8 cellular contexts compared by ENCODE assay signal in the genomic region with DNA sequence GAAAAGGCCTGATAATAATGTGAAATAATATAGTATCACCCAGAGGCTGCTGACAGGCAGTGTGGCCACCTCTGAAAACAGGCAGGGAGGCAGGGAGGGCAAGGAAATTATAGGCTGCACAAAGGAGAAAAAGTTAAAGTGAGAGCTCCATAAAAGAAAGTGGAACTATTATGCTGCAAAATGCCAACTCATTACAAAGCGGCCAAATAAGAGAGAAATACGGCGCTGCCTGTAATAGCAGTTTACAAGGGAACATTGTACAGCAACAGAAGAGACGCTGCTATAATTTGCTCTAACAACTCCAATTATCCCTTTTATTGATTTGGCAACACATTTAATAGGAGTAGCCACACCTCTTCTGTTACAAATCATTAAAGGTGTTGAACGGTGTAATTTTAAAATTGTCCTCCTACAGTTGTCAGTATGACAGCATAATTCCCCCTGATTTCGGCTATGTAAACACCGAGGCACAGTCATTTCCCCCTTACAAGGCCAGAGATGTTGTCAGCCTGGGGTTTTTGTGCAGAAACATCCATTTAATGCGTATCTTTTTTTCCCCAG.
DNase-seq lines count a peak whose midpoint lies in the region; ATAC-seq, FAIRE-seq and TF ChIP-seq lines count a peak whose summit lies in the region.

No MANE protein-coding gene starts in this region.

- TF ChIP-seq CTCF in H1 (IDR thresholded peaks at IDR 0.05; ENCODE audit: control extremely low read depth in 1 of 3, insufficient read depth in 1 of 3, low read depth in 1 of 3, low read length in 3 of 3) (no peak), gastrocnemius medialis (IDR thresholded peaks at IDR 0.05 in 4 of 5, conservative IDR thresholded peaks at IDR 0.05 in 1 of 5) (no peak)

- H2AFZ ChIP-seq in H1 (ENCODE audit: low read length) = peak overlapping the region; percentile 61; the same call in 1 of the 2 replicates

- no peaks in the 10 kb centered on the region for H4K20me1 ChIP-seq in H1 (replicated peaks in 1 of 2; ENCODE audit: control insufficient read depth in 1 of 2, insufficient read depth in 2 of 2, low read length in 2 of 2)

- no peak overlapping the region for H4K91ac ChIP-seq in H1 (replicated peaks; ENCODE audit: insufficient read length, low read length)

- H2BK5ac ChIP-seq in H1 (ENCODE audit: low read depth, low read length) = 0 out of 2 replicates have a peak overlapping the region, but pooled peaks have one; percentile 29

- H2BK120ac ChIP-seq in H1 (replicated peaks; ENCODE audit: low read depth, low read length) = no peak overlapping the region

- no peak for DNase-seq in T-helper 1 cell
- peak; percentile 93 for DNase-seq in NCI-H2227 (lab: John Stamatoyannopoulos, UW; ENCODE audit: unreplicated experiment)
- DNase-seq in H1 (ENCODE audit: low read depth in 1 of 2, low spot score in 2 of 2) = no peak
- DNase-seq in gastrocnemius medialis = no peak
- no peak for DNase-seq in midbrain (lab: John Stamatoyannopoulos, UW)
- no peak for DNase-seq in D341Med (ENCODE audit: low spot score)

- POLR2A ChIA-PET in H1 (lab: Charles Lee; ENCODE audit: partially characterized antibody) = interaction anchor here (0.7 kb wide), 1 partner anchor 207 kb away, joined by 3 read pairs; no protein-coding TSS in a partner anchor

- peak overlapping the region; percentile 62 to 73 for H3K4me2 ChIP-seq in H1 (ENCODE audit: insufficient read depth in 1 of 2, low read depth in 2 of 2, low read length in 2 of 2)

- in situ Hi-C loops in gastrocnemius medialis (cut with MboI; ENCODE audit: low sequenced_read_pairs in 4 of 4) = no loop called here

- H3K27me3 Mint-ChIP-seq in T-helper 1 cell treated with Interleukin-12 subunit alpha and Interleukin-12 subunit beta and Interleukin-4 antibody, amounts not matched to agents 30 μg/mL and 1 μg/mL, for 36 hours (ENCODE audit: low read depth) = peaks cover 9% of the 10 kb centered on the region

- H3K36me3 ChIP-seq in H1 (ENCODE audit: control insufficient read depth in 2 of 4, insufficient read depth in 4 of 4, low read length in 3 of 4) (no peaks in the 10 kb centered on the region), gastrocnemius medialis (no peaks in the 10 kb centered on the region)

- FAIRE-seq in H1 (lab: Jason Lieb, UNC) = no peak

- no peak overlapping the region for H2BK15ac ChIP-seq in H1 (ENCODE audit: low read length)

- H3K27me3 ChIP-seq in H1 (replicated peaks in 1 of 4; ENCODE audit: control insufficient read depth in 3 of 4, extremely low read depth in 1 of 4, insufficient read depth in 3 of 4, low read length in 3 of 4) (no peaks in the 10 kb centered on the region; a peak in 1 of 7 replicates), gastrocnemius medialis (peaks cover 12 to 14% (median 13%) of the 10 kb centered on the region in 3 donors)

- H3K4me1 ChIP-seq in H1 (replicated peaks in 1 of 4; ENCODE audit: control insufficient read depth in 3 of 4, insufficient read depth in 4 of 4, low read length in 3 of 4) = peaks cover 9 to 11% (median 10%) of the 10 kb centered on the region in 4 experiments; a peak in 6 of 7 replicates
- H3K4me1 ChIP-seq in gastrocnemius medialis = no peaks in the 10 kb centered on the region

- H3K23me2 ChIP-seq in H1 (ENCODE audit: low read depth, low read length) = peaks cover 3% of the 10 kb centered on the region; the same call in 1 of the 2 replicates

- no peaks in the 10 kb centered on the region for H3K79me2 ChIP-seq in H1 (ENCODE audit: control insufficient read depth in 1 of 2, insufficient read depth in 2 of 2, low read length in 2 of 2)

- no peak for TF ChIP-seq EP300 in H1 (IDR thresholded peaks at IDR 0.05; ENCODE audit: borderline replicate concordance in 1 of 2, low read depth in 2 of 2, low read length in 2 of 2)

- H2BK20ac ChIP-seq in H1 (ENCODE audit: low read length) = no peak overlapping the region

- TF ChIP-seq POLR2A in H1 (IDR thresholded peaks at IDR 0.05; ENCODE audit: control extremely low read depth in 1 of 2, low read depth in 2 of 2, low read length in 2 of 2) (no peak), gastrocnemius medialis (IDR thresholded peaks at IDR 0.05) (no peak)

- peak overlapping the region; percentile 98 for H3K27ac Mint-ChIP-seq in T-helper 1 cell treated with Interleukin-12 subunit alpha and Interleukin-12 subunit beta and Interleukin-4 antibody, amounts not matched to agents 30 μg/mL and 1 μg/mL, for 36 hours

- H3K9me3 ChIP-seq in H1 (ENCODE audit: insufficient read depth in 2 of 2, low read depth in 1 of 2, low read length in 1 of 2) = no peaks in the 10 kb centered on the region
- no peaks in the 10 kb centered on the region for H3K9me3 ChIP-seq in gastrocnemius medialis

- H4K5ac ChIP-seq in H1 (ENCODE audit: insufficient read length, low read depth, low read length) = peak overlapping the region; percentile 25

- H3K4me3 Mint-ChIP-seq in T-helper 1 cell treated with Interleukin-12 subunit alpha and Interleukin-12 subunit beta and Interleukin-4 antibody, amounts not matched to agents 30 μg/mL and 1 μg/mL, for 36 hours = peak overlapping the region; percentile 84

- no peak overlapping the region for H3K56ac ChIP-seq in H1 (replicated peaks; ENCODE audit: insufficient read length, low read depth, low read length)

- no peak for ATAC-seq in gastrocnemius medialis
- no peak for ATAC-seq in HG03039 (IDR thresholded peaks at IDR 0.05; ENCODE audit: unreplicated experiment)

- CTCF ChIA-PET in H1 (lab: Charles Lee; ENCODE audit: partially characterized antibody) = interaction anchor here (1.0 to 5.7 kb wide), 4 partner anchors 10 to 65 kb away, joined by 3 to 25 read pairs (median 7); no protein-coding TSS in a partner anchor

- no peaks in the 10 kb centered on the region for H3K36me3 Mint-ChIP-seq in T-helper 1 cell treated with Interleukin-12 subunit alpha and Interleukin-12 subunit beta and Interleukin-4 antibody, amounts not matched to agents 30 μg/mL and 1 μg/mL, for 36 hours (ENCODE audit: low read depth)

- no peak overlapping the region for H2AK5ac ChIP-seq in H1 (ENCODE audit: low read depth, low read length)

- H3K27ac ChIP-seq in H1 (ENCODE audit: low read depth, low read length) = no peak overlapping the region
- no peak overlapping the region for H3K27ac ChIP-seq in gastrocnemius medialis

- 73% methylated on average over 8 of the region's 8 CpGs; no CpG with 5 or more reads in 1 of the 2 experiments for WGBS in H1 (ENCODE audit: extremely low coverage in 1 of 2, insufficient coverage in 1 of 2, insufficient read length in 1 of 2, insufficient replicate concordance in 2 of 2, low coverage in 1 of 2, low lambda C conversion rate in 2 of 2, missing lambda C conversion rate in 1 of 2), 2 experiments

- H3K4me3 ChIP-seq in H1 (ENCODE audit: extremely low read depth in 1 of 4, insufficient read depth in 2 of 4, low read depth in 3 of 4, low read length in 4 of 4) = peak overlapping the region; percentile 26 to 58 (median 27); a peak in 5 of 8 replicates
- peak overlapping the region; percentile 30 to 51 (median 40) for H3K4me3 ChIP-seq in gastrocnemius medialis

- H2BK12ac ChIP-seq in H1 (ENCODE audit: low read depth, low read length) = no peak overlapping the region

- no peak for TF ChIP-seq RAD21 in H1 (IDR thresholded peaks at IDR 0.05 in 1 of 2, conservative IDR thresholded peaks at IDR 0.05 in 1 of 2; ENCODE audit: low read depth in 2 of 2, low read length in 2 of 2)

- H3K23ac ChIP-seq in H1 (ENCODE audit: insufficient read length) = no peak overlapping the region

- H3K9ac ChIP-seq in H1 (replicated peaks in 1 of 4; ENCODE audit: extremely low read depth in 1 of 4, low read depth in 3 of 4, low read length in 3 of 4) = no peak overlapping the region

- H3K18ac ChIP-seq in H1 (ENCODE audit: extremely low read depth, low read length) = 0 out of 2 replicates have a peak overlapping the region, but pooled peaks have one; percentile 42

- intact Hi-C loops in gastrocnemius medialis (cut with DNase I; ENCODE audit: low total_unique reads) = no loop called here

- H3K4me1 Mint-ChIP-seq in T-helper 1 cell treated with Interleukin-12 subunit alpha and Interleukin-12 subunit beta and Interleukin-4 antibody, amounts not matched to agents 30 μg/mL and 1 μg/mL, for 36 hours (ENCODE audit: low read depth) = peaks cover 30% of the 10 kb centered on the region

- H3K4ac ChIP-seq in H1 (replicated peaks; ENCODE audit: insufficient read length, low read depth, low read length) = no peak overlapping the region

- H3K14ac ChIP-seq in H1 (ENCODE audit: insufficient read length) = no peak overlapping the region

- H3K79me1 ChIP-seq in H1 (ENCODE audit: low read depth, low read length) = no peaks in the 10 kb centered on the region

- no peak overlapping the region; the same call in 1 of the 2 replicates for H4K8ac ChIP-seq in H1 (ENCODE audit: extremely low read depth, insufficient read depth, low read length)

- no peaks in the 10 kb centered on the region for H3K9me3 Mint-ChIP-seq in T-helper 1 cell treated with Interleukin-12 subunit alpha and Interleukin-12 subunit beta and Interleukin-4 antibody, amounts not matched to agents 30 μg/mL and 1 μg/mL, for 36 hours

TF ChIP-seq in H1, 55 proteins besides CTCF, POLR2A, EP300 and RAD21:
- TF ChIP-seq ASH2L (IDR thresholded peaks at IDR 0.05; ENCODE audit: low read length) = no peak
- no peak for TF ChIP-seq CBX5 (IDR thresholded peaks at IDR 0.05; ENCODE audit: low read depth, low read length)
- no peak for TF ChIP-seq GABPA (IDR thresholded peaks at IDR 0.05; ENCODE audit: borderline replicate concordance, insufficient read depth, low read length)
- TF ChIP-seq HDAC2 (IDR thresholded peaks at IDR 0.05; ENCODE audit: borderline replicate concordance in 1 of 2, low read depth in 2 of 2, low read length in 2 of 2) = no peak
- no peak for TF ChIP-seq SIRT6 (IDR thresholded peaks at IDR 0.05; ENCODE audit: low read length)
- no peak for TF ChIP-seq TAF7 (optimal IDR thresholded peaks at IDR 0.05; ENCODE audit: borderline replicate concordance, low read depth, low read length)
- no peak for TF ChIP-seq SUZ12 (IDR thresholded peaks at IDR 0.05; ENCODE audit: low read length)
- TF ChIP-seq ATF2 (IDR thresholded peaks at IDR 0.05; ENCODE audit: low read length) = no peak
- TF ChIP-seq HDAC6 (IDR thresholded peaks at IDR 0.05; ENCODE audit: low read depth, low read length) = no peak
